ENCODE assay signal across 7 cellular contexts in genomic region chr9:133742849-133743444, GRCh38. TPM values are rescaled to one million over a fixed set of nuclear protein-coding genes. Genes with fewer than 3 reads are reported as not detected.
A peak's percentile ranks its signal among the peaks of the same experiment; 100 is the strongest.
DNase-seq lines count a peak whose midpoint lies in the region; TF ChIP-seq lines count a peak whose summit lies in the region.

No MANE protein-coding gene starts in this region.

- no peak overlapping the region for H3K27ac Mint-ChIP-seq in activated T-helper 1 cell treated with anti-CD3 and anti-CD28 coated beads, Interleukin-12 subunit alpha, Interleukin-12 subunit beta, Interleukin-2, Interleukin-4 antibody, amounts not matched to agents 30 ng/mL and 10 ng/mL and 1 ng/mL, durations not matched to agents 14 hours and 24 hours and 36 hours

- no CpG with 5 or more reads among the region's 8 CpGs for WGBS in neuronal stem cell (ENCODE audit: extremely low coverage in 2 of 2, insufficient read length in 2 of 2, insufficient replicate concordance in 1 of 2), 2 donors

- H2BK15ac ChIP-seq in neuronal stem cell (ENCODE audit: low read length): no peak overlapping the region

- peaks cover 4 to 7% of the 10 kb centered on the region in 2 donors for H3K4me1 ChIP-seq in neuronal stem cell (ENCODE audit: control insufficient read depth in 2 of 2, insufficient read depth in 1 of 2, low read depth in 1 of 2, low read length in 2 of 2)

- H3K18ac ChIP-seq in neuronal stem cell (ENCODE audit: low read length): no peak overlapping the region

- H2AK5ac ChIP-seq in neuronal stem cell (ENCODE audit: low read depth, low read length): no peak overlapping the region

- peak; percentile 97 for TF ChIP-seq CTCF in GM13976 (IDR thresholded peaks at IDR 0.05; ENCODE audit: borderline replicate concordance, control extremely low read depth, extremely low read depth, insufficient read depth, missing control alignments)
- TF ChIP-seq CTCF in LNCaP clone FGC (IDR thresholded peaks at IDR 0.05; ENCODE audit: control insufficient read depth, extremely low read depth, insufficient read depth): peak; percentile 85

- H3K36me3 ChIP-seq in neuronal stem cell (replicated peaks in 1 of 2; ENCODE audit: control insufficient read depth in 2 of 2, insufficient read depth in 2 of 2, low read length in 2 of 2): no peaks in the 10 kb centered on the region

- no peak overlapping the region for H4K91ac ChIP-seq in neuronal stem cell (ENCODE audit: low read depth, low read length, poor library complexity)

- no peak overlapping the region for H2BK12ac ChIP-seq in neuronal stem cell (ENCODE audit: low read length)

- in situ Hi-C loops in GM13976 (cut with MboI; ENCODE audit: low sequenced_read_pairs, unreplicated experiment): loop anchor here (25.0 kb wide), 1 partner anchor 206 kb away; the partner anchor contains the start of gene ADAMTSL2

- peaks cover 0 to 8% (median 0%) of the 10 kb centered on the region in 3 experiments for H3K27me3 ChIP-seq in neuronal stem cell (ENCODE audit: control insufficient read depth in 3 of 3, insufficient read depth in 3 of 3, low read depth in 1 of 3, low read length in 3 of 3)

- no peak overlapping the region for H3K4me2 ChIP-seq in neuronal stem cell (ENCODE audit: insufficient read depth, low read length, poor library complexity, severe bottlenecking)

- H3K14ac ChIP-seq in neuronal stem cell (ENCODE audit: low read length): no peak overlapping the region

- no peak overlapping the region for H3K4me3 Mint-ChIP-seq in activated T-helper 1 cell treated with anti-CD3 and anti-CD28 coated beads, Interleukin-12 subunit alpha, Interleukin-12 subunit beta, Interleukin-2, Interleukin-4 antibody, amounts not matched to agents 30 ng/mL and 10 ng/mL and 1 ng/mL, durations not matched to agents 14 hours and 24 hours and 36 hours

- H3K79me1 ChIP-seq in neuronal stem cell (ENCODE audit: low read depth, low read length): no peaks in the 10 kb centered on the region

- H3K23ac ChIP-seq in neuronal stem cell (ENCODE audit: low read depth, low read length, poor library complexity): no peak overlapping the region

- no peak overlapping the region for H2BK120ac ChIP-seq in neuronal stem cell (ENCODE audit: low read depth, low read length)

- intact Hi-C loops in activated T-helper 1 cell treated with anti-CD3 and anti-CD28 coated beads, Interleukin-12 subunit alpha, Interleukin-12 subunit beta, Interleukin-2, Interleukin-4 antibody, amounts not matched to agents 30 ng/mL and 10 ng/mL and 1 ng/mL, durations not matched to agents 14 hours and 24 hours and 36 hours (cut with micrococcal nuclease): loop anchor here (1.0 to 5.0 kb wide), 2 partner anchors 156 to 210 kb away; no protein-coding TSS in a partner anchor

- peak; percentile 91 for DNase-seq in GM13976 (ENCODE audit: low spot score)
- peak; percentile 4 for DNase-seq in LNCaP clone FGC (ENCODE audit: low read depth)
- peak; percentile 88 for DNase-seq in RPMI8226
- DNase-seq in activated T-helper 1 cell treated with anti-CD3 and anti-CD28 coated beads, Interleukin-12 subunit alpha, Interleukin-12 subunit beta, Interleukin-2, Interleukin-4 antibody, amounts not matched to agents 30 ng/mL and 10 ng/mL and 1 ng/mL, durations not matched to agents 14 hours and 24 hours and 36 hours (ENCODE audit: low spot score): peak; percentile 58
- peak; percentile 36 for DNase-seq in fibroblast of the conjunctiva (ENCODE audit: low read depth)
- peak; percentile 84 for DNase-seq in neuronal stem cell (ENCODE audit: low spot score)
- peak; percentile 88 for DNase-seq in superior temporal gyrus (ENCODE audit: extremely low spot score)

- no peak overlapping the region for H3K27ac ChIP-seq in neuronal stem cell (replicated peaks; ENCODE audit: low read length)

- no peak overlapping the region for H3K4me3 ChIP-seq in LNCaP clone FGC (ENCODE audit: low read depth, low read length)
- peak overlapping the region in 1 of 2 donors; percentile 15 for H3K4me3 ChIP-seq in neuronal stem cell (ENCODE audit: low read length in 2 of 2)

- peak overlapping the region; percentile 8 for H2BK5ac ChIP-seq in neuronal stem cell (ENCODE audit: low read length)

- no peak overlapping the region for H3K9ac ChIP-seq in neuronal stem cell (ENCODE audit: low read depth, low read length, poor library complexity)

- H3K9me3 ChIP-seq in neuronal stem cell (replicated peaks in 1 of 2; ENCODE audit: control insufficient read depth in 2 of 2, insufficient read depth in 1 of 2, low read depth in 1 of 2, low read length in 2 of 2): no peaks in the 10 kb centered on the region

- H3K36me3 Mint-ChIP-seq in activated T-helper 1 cell treated with anti-CD3 and anti-CD28 coated beads, Interleukin-12 subunit alpha, Interleukin-12 subunit beta, Interleukin-2, Interleukin-4 antibody, amounts not matched to agents 30 ng/mL and 10 ng/mL and 1 ng/mL, durations not matched to agents 14 hours and 24 hours and 36 hours (ENCODE audit: low read depth): no peaks in the 10 kb centered on the region

- H2AFZ ChIP-seq in neuronal stem cell (ENCODE audit: low read length): no peak overlapping the region

- H3K9me3 Mint-ChIP-seq in activated T-helper 1 cell treated with anti-CD3 and anti-CD28 coated beads, Interleukin-12 subunit alpha, Interleukin-12 subunit beta, Interleukin-2, Interleukin-4 antibody, amounts not matched to agents 30 ng/mL and 10 ng/mL and 1 ng/mL, durations not matched to agents 14 hours and 24 hours and 36 hours: no peaks in the 10 kb centered on the region

- peaks cover 14% of the 10 kb centered on the region for H3K27me3 Mint-ChIP-seq in activated T-helper 1 cell treated with anti-CD3 and anti-CD28 coated beads, Interleukin-12 subunit alpha, Interleukin-12 subunit beta, Interleukin-2, Interleukin-4 antibody, amounts not matched to agents 30 ng/mL and 10 ng/mL and 1 ng/mL, durations not matched to agents 14 hours and 24 hours and 36 hours (ENCODE audit: insufficient read depth)

- H4K8ac ChIP-seq in neuronal stem cell (ENCODE audit: low read depth, low read length): no peak overlapping the region

- H3K4ac ChIP-seq in neuronal stem cell (ENCODE audit: low read length): no peak overlapping the region

- H3K4me1 Mint-ChIP-seq in activated T-helper 1 cell treated with anti-CD3 and anti-CD28 coated beads, Interleukin-12 subunit alpha, Interleukin-12 subunit beta, Interleukin-2, Interleukin-4 antibody, amounts not matched to agents 30 ng/mL and 10 ng/mL and 1 ng/mL, durations not matched to agents 14 hours and 24 hours and 36 hours (ENCODE audit: low read depth): no peaks in the 10 kb centered on the region

RNA-seq across cellular contexts. Expression of gene SARDH, which starts 4.8 kb away (rescaled TPM):
- 0.51 and 0.60 TPM in 2 replicates for total RNA-seq in activated T-helper 1 cell treated with anti-CD3 and anti-CD28 coated beads, Interleukin-12 subunit alpha, Interleukin-12 subunit beta, Interleukin-2, Interleukin-4 antibody, amounts not matched to agents 30 ng/mL and 10 ng/mL and 1 ng/mL, durations not matched to agents 14 hours and 24 hours and 36 hours
- polyA plus RNA-seq in neuronal stem cell (2013, experiment 1 of 2): 3.8 TPM
- 3.7 TPM for polyA plus RNA-seq in neuronal stem cell (2013, experiment 2 of 2)

Comparison
In these comparisons a context has a peak if more than half of its experiments do, and no peak if none do; other contexts are left out.
1. DNase-seq: peak in every context shown above with its lines; median percentile 91 in GM13976; 88 in RPMI8226; 88 in superior temporal gyrus; 84 in neuronal stem cell; 58 in activated T-helper 1 cell treated with anti-CD3 and anti-CD28 coated beads, Interleukin-12 subunit alpha, Interleukin-12 subunit beta, Interleukin-2, Interleukin-4 antibody, amounts not matched to agents 30 ng/mL and 10 ng/mL and 1 ng/mL, durations not matched to agents 14 hours and 24 hours and 36 hours; 36 in fibroblast of the conjunctiva; 4 in LNCaP clone FGC.